Comparison of ENCODE assay signal across 9 cellular contexts in the genomic region with DNA sequence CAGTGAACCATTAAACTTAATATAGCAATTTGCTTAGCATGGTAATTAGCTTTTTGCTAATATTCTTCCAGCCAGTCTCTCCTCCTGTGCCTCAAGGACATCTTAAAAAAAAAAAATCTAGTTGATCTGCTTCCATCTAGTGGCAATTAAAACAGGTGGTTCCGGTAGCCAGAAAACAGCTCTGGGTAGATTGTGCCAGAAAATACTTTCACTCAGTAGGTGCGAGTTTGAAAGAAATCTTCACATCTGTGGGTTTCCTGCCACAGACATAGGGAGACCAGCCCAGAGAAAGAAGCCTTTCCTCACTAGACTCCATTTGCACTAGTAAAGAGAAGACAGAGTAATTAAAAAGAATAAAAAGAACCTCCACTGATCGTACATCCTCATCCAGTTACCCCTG. TPM values are rescaled to one million over a fixed set of nuclear protein-coding genes. Genes with fewer than 3 reads are reported as not detected.
DNase-seq lines count a peak whose midpoint lies in the region; ATAC-seq, FAIRE-seq and TF ChIP-seq lines count a peak whose summit lies in the region.
"Had no signal": no experiment of that assay in that cellular context is flagged by ENCODE, and none has a peak within 500 bp of the region (broad histone marks: within the 10 kb centered on the region; RNA-seq: fewer than 3 reads in every experiment).

No MANE protein-coding gene starts in this region.

- H3K27me3 ChIP-seq in endothelial cell of umbilical vein (ENCODE audit: control insufficient read depth in 2 of 2, insufficient read depth in 2 of 2, low read length in 2 of 2), result no peaks in the 10 kb centered on the region
- H3K27me3 ChIP-seq in mammary epithelial cell (ENCODE audit: insufficient read depth, low read length), result no peaks in the 10 kb centered on the region
- no peaks in the 10 kb centered on the region for H3K27me3 ChIP-seq in PC-9 (ENCODE audit: insufficient read depth, low read depth)

- H3K79me2 ChIP-seq in endothelial cell of umbilical vein (ENCODE audit: control insufficient read depth, insufficient read depth, low read length) (no peaks in the 10 kb centered on the region), mammary epithelial cell (ENCODE audit: insufficient read depth, low read length) (no peaks in the 10 kb centered on the region), PC-9 (ENCODE audit: low read depth) (no peaks in the 10 kb centered on the region)

- no peak overlapping the region for H3K4me3 ChIP-seq in endothelial cell of umbilical vein (replicated peaks in 1 of 3; ENCODE audit: insufficient read depth in 1 of 3, low read depth in 1 of 3, low read length in 3 of 3)
- H3K4me3 ChIP-seq in mammary epithelial cell (replicated peaks in 1 of 3; ENCODE audit: insufficient read depth in 1 of 3, low read depth in 2 of 3, low read length in 3 of 3), result no peak overlapping the region
- H3K4me3 ChIP-seq in PC-9, result no peak overlapping the region
- H3K4me3 ChIP-seq: smooth muscle cell had no signal

- ATAC-seq in GM21390 (IDR thresholded peaks at IDR 0.05; ENCODE audit: unreplicated experiment), result peak; percentile 38

- no peak overlapping the region for H3K27ac ChIP-seq in endothelial cell of umbilical vein (ENCODE audit: insufficient read depth, low read depth, low read length)
- no peak overlapping the region for H3K27ac ChIP-seq in mammary epithelial cell (ENCODE audit: insufficient read depth, low read depth, low read length)
- no peak overlapping the region for H3K27ac ChIP-seq in PC-9

- BruUV-seq in endothelial cell of umbilical vein (replicated peaks; lab: Mats Ljungman, UMichigan) (no TSS peak), mammary epithelial cell (replicated peaks; lab: Mats Ljungman, UMichigan) (no TSS peak), PC-9 (replicated peaks; lab: Mats Ljungman, UMichigan) (no TSS peak)

- H3K9me3 ChIP-seq in endothelial cell of umbilical vein (replicated peaks; ENCODE audit: control insufficient read depth, insufficient read depth, low read length), result no peaks in the 10 kb centered on the region
- no peaks in the 10 kb centered on the region for H3K9me3 ChIP-seq in mammary epithelial cell (replicated peaks; ENCODE audit: insufficient read depth, low read length)
- H3K9me3 ChIP-seq in PC-9 (ENCODE audit: insufficient read depth, low read depth), result no peaks in the 10 kb centered on the region

- CTCF ChIA-PET in endothelial cell of umbilical vein (lab: Charles Lee), result interaction anchor here (0.7 to 1.6 kb wide), 6 partner anchors 14 to 108 kb away, joined by 3 to 25 read pairs (median 4); partner anchors contain the start of gene F5
- CTCF ChIA-PET in mammary epithelial cell (lab: Charles Lee; ENCODE audit: low non-redundant PET), result no interaction called here
- CTCF ChIA-PET in PC-9 (lab: Charles Lee), result interaction anchor here (0.7 to 1.0 kb wide), 2 partner anchors 115 to 1168 kb away, joined by 4 to 5 read pairs; no protein-coding TSS in a partner anchor

- no peak overlapping the region for H2AFZ ChIP-seq in endothelial cell of umbilical vein (ENCODE audit: low read depth, low read length)
- no peak overlapping the region for H2AFZ ChIP-seq in mammary epithelial cell (ENCODE audit: low read depth, low read length)
- no peak overlapping the region for H2AFZ ChIP-seq in PC-9

- H3K9me1 ChIP-seq in endothelial cell of umbilical vein (replicated peaks; ENCODE audit: control insufficient read depth, extremely low read depth, insufficient read depth, low read length), result no peaks in the 10 kb centered on the region

- no peaks in the 10 kb centered on the region for H4K20me1 ChIP-seq in endothelial cell of umbilical vein (replicated peaks; ENCODE audit: control insufficient read depth, extremely low read depth, insufficient read depth, low read length)
- H4K20me1 ChIP-seq in mammary epithelial cell (ENCODE audit: insufficient read depth, low read length), result no peaks in the 10 kb centered on the region
- no peaks in the 10 kb centered on the region for H4K20me1 ChIP-seq in PC-9 (ENCODE audit: insufficient read depth)

- H3K4me1 ChIP-seq in endothelial cell of umbilical vein (ENCODE audit: control insufficient read depth, extremely low read depth, insufficient read depth, low read length) (peaks cover 5% of the 10 kb centered on the region), mammary epithelial cell (ENCODE audit: insufficient read depth, low read length) (peaks cover 4% of the 10 kb centered on the region), PC-9 (replicated peaks; ENCODE audit: insufficient read depth) (peaks cover 13% of the 10 kb centered on the region)

- WGBS in mammary epithelial cell (ENCODE audit: low coverage, missing lambda C conversion rate), result 17% methylated on average over 3 of the region's 3 CpGs

- in situ Hi-C loops in mammary epithelial cell (cut with MboI; ENCODE audit: low sequenced_read_pairs in 2 of 2), result no loop called here

- POLR2A ChIA-PET in endothelial cell of umbilical vein (lab: Charles Lee), result no interaction called here
- POLR2A ChIA-PET in PC-9 (lab: Charles Lee; ENCODE audit: unreplicated experiment), result no interaction called here

- intact Hi-C loops in endothelial cell of umbilical vein (cut with micrococcal nuclease) (no loop called here), mammary epithelial cell (cut with micrococcal nuclease) (no loop called here), PC-9 (cut with micrococcal nuclease; ENCODE audit: unreplicated experiment) (no loop called here)

- no peak overlapping the region for H3K4me2 ChIP-seq in endothelial cell of umbilical vein (ENCODE audit: insufficient read depth, low read length)
- no peak overlapping the region for H3K4me2 ChIP-seq in mammary epithelial cell (ENCODE audit: insufficient read depth, low read depth, low read length)
- no peak overlapping the region for H3K4me2 ChIP-seq in PC-9
- H3K4me2 ChIP-seq: smooth muscle cell had no signal

- H3K36me3 ChIP-seq in endothelial cell of umbilical vein (ENCODE audit: control insufficient read depth in 2 of 2, extremely low read depth in 1 of 2, insufficient read depth in 2 of 2, low read length in 2 of 2), result no peaks in the 10 kb centered on the region
- no peaks in the 10 kb centered on the region for H3K36me3 ChIP-seq in mammary epithelial cell (ENCODE audit: insufficient read depth, low read length)
- H3K36me3 ChIP-seq in PC-9 (ENCODE audit: low read depth), result no peaks in the 10 kb centered on the region

- TF ChIP-seq POLR2A in endothelial cell of umbilical vein (IDR thresholded peaks at IDR 0.05; ENCODE audit: low read depth, low read length), result no peak

- no peaks in the 10 kb centered on the region for H3K9me2 ChIP-seq in PC-9 (ENCODE audit: insufficient read depth)

- TF ChIP-seq CTCF in GM12872 (IDR thresholded peaks at IDR 0.05; ENCODE audit: insufficient read depth, low read depth, low read length), result peak; percentile 26; the same call in 1 of the 3 replicates
- TF ChIP-seq CTCF in endothelial cell of umbilical vein (IDR thresholded peaks at IDR 0.05; ENCODE audit: extremely low read depth in 1 of 2, insufficient read depth in 1 of 2, low read depth in 1 of 2, low read length in 2 of 2), result no peak
- no peak for TF ChIP-seq CTCF in mammary epithelial cell (conservative IDR thresholded peaks at IDR 0.05 in 1 of 2, IDR thresholded peaks at IDR 0.05 in 1 of 2; ENCODE audit: extremely low read depth in 1 of 2, insufficient read depth in 1 of 2, low read depth in 1 of 2, low read length in 2 of 2)
- no peak for TF ChIP-seq CTCF in PC-9 (conservative IDR thresholded peaks at IDR 0.05)

- dilution Hi-C loops in endothelial cell of umbilical vein (cut with MboI; ENCODE audit: extremely low pct_ligation_motif_present, low sequenced_read_pairs), result no loop called here
- dilution Hi-C loops in mammary epithelial cell (cut with HindIII; ENCODE audit: low sequenced_read_pairs), result no loop called here

- DNase-seq in Kasumi-1 (lab: John Stamatoyannopoulos, UW) (peak; percentile 33 to 49), endothelial cell of umbilical vein (ENCODE audit: low read depth, low spot score) (peak; percentile 16), mammary epithelial cell (no peak), NCI-H446 (lab: John Stamatoyannopoulos, UW) (no peak), kidney glomerular epithelial cell (lab: John Stamatoyannopoulos, UW) (no peak), PC-9 (no peak)

- FAIRE-seq in endothelial cell of umbilical vein (lab: Jason Lieb, UNC), result no peak

- H3K9ac ChIP-seq in endothelial cell of umbilical vein (replicated peaks; ENCODE audit: extremely low read depth, insufficient read depth, low read length) (no peak overlapping the region), mammary epithelial cell (ENCODE audit: insufficient read depth, low read length) (no peak overlapping the region)

- no peaks in the 10 kb centered on the region for H3F3A ChIP-seq in PC-9 (ENCODE audit: insufficient read depth, low read depth)

TF ChIP-seq in endothelial cell of umbilical vein, 7 proteins besides CTCF, POLR2A, EP300 and RAD21 (continues in another document):
- no peak for TF ChIP-seq MYC (IDR thresholded peaks at IDR 0.05; ENCODE audit: low read depth, low read length)

RNA-seq across cellular contexts. Expression of gene SELL, which starts 17.1 kb away (rescaled TPM):
- 0.67 and 1.8 TPM in 2 replicates for total RNA-seq in endothelial cell of umbilical vein
- polyA plus RNA-seq in endothelial cell of umbilical vein, result 0.68 and 0.73 TPM in 2 replicates
- 0.97 and 1.1 TPM in 2 replicates for polyA plus RNA-seq in endothelial cell of umbilical vein (2011; cell fraction: cytosol; rRNA removed)
- polyA plus RNA-seq in endothelial cell of umbilical vein (2011; cell fraction: nucleus; rRNA removed), result 0.45 and 0.71 TPM in 2 replicates
- polyA plus RNA-seq in endothelial cell of umbilical vein (2012), result 0.71 and 0.83 TPM in 2 replicates
- 1.00 and 1.3 TPM in 2 replicates for polyA minus RNA-seq in endothelial cell of umbilical vein
- polyA minus RNA-seq in endothelial cell of umbilical vein (2011; cell fraction: cytosol; rRNA and poly(A)+ RNA removed), result not detected
- 0.24 and 0.53 TPM in 2 replicates for polyA minus RNA-seq in endothelial cell of umbilical vein (2011; cell fraction: nucleus; rRNA and poly(A)+ RNA removed)
- total RNA-seq in mammary epithelial cell, result under 1 TPM in 1 of 2 donors, not detected in 1; 0.17 TPM
- 0.11 TPM for polyA plus RNA-seq in mammary epithelial cell
- not detected for polyA minus RNA-seq in mammary epithelial cell
- 6.5 and 6.7 TPM in 2 replicates for total RNA-seq in PC-9 (2021)

RNA-seq across cellular contexts. Expression of gene SELE, which starts 39.6 kb away (rescaled TPM):
- 1.8 and 4.7 TPM in 2 replicates for total RNA-seq in endothelial cell of umbilical vein
- polyA plus RNA-seq in endothelial cell of umbilical vein, result 1.5 TPM in 2 replicates
- 1.2 and 2.2 TPM in 2 replicates for polyA plus RNA-seq in endothelial cell of umbilical vein (2011; cell fraction: cytosol; rRNA removed)
- 3.7 and 4.8 TPM in 2 replicates for polyA plus RNA-seq in endothelial cell of umbilical vein (2011; cell fraction: nucleus; rRNA removed)
- polyA plus RNA-seq in endothelial cell of umbilical vein (2012), result 2.3 and 3.0 TPM in 2 replicates
- polyA minus RNA-seq in endothelial cell of umbilical vein, result 4.2 and 4.9 TPM in 2 replicates
- polyA minus RNA-seq in endothelial cell of umbilical vein (2011; cell fraction: cytosol; rRNA and poly(A)+ RNA removed), result not detected
- polyA minus RNA-seq in endothelial cell of umbilical vein (2011; cell fraction: nucleus; rRNA and poly(A)+ RNA removed), result 8.7 and 12.2 TPM in 2 replicates
- total RNA-seq in mammary epithelial cell, result not detected
- not detected for polyA plus RNA-seq in mammary epithelial cell
- polyA minus RNA-seq in mammary epithelial cell, result not detected
- not detected in 2 replicates for total RNA-seq in PC-9 (2021)
- total RNA-seq: smooth muscle cell had no signal

Comparison
In these comparisons a context has a peak if more than half of its experiments do, and no peak if none do; other contexts are left out.
1. DNase-seq: peak in Kasumi-1 (2 of 2) and endothelial cell of umbilical vein (single experiment); none in mammary epithelial cell (single experiment), NCI-H446 (0 of 2), kidney glomerular epithelial cell (single experiment) and PC-9 (0 of 2).